1 cellular context compared by ENCODE assay signal in genomic region chr19:1015782-1016646, GRCh38.
TF ChIP-seq lines count a peak whose summit lies in the region.

No MANE protein-coding gene starts in this region.

TF ChIP-seq in GM12878, 131 proteins besides CTCF, POLR2A, EP300 and RAD21:
- TF ChIP-seq WRNIP1 (IDR thresholded peaks at IDR 0.05; ENCODE audit: borderline replicate concordance, low read depth, low read length) (no peak), MAX (IDR thresholded peaks at IDR 0.05; ENCODE audit: low read depth, low read length) (no peak), MEF2B (IDR thresholded peaks at IDR 0.05; ENCODE audit: partially characterized antibody, poor library complexity, severe bottlenecking) (no peak), BHLHE40 (IDR thresholded peaks at IDR 0.05; ENCODE audit: borderline replicate concordance in 1 of 2, low read depth in 2 of 2, low read length in 1 of 2) (peak; percentile 60 to 84), IRF5 (IDR thresholded peaks at IDR 0.05; ENCODE audit: borderline replicate concordance) (no peak), CHD1 (IDR thresholded peaks at IDR 0.05; ENCODE audit: low read depth, low read length) (no peak), JUNB (IDR thresholded peaks at IDR 0.05) (no peak), SREBF1 (IDR thresholded peaks at IDR 0.05; ENCODE audit: low read length) (no peak), STAT3 (IDR thresholded peaks at IDR 0.05; ENCODE audit: low read depth, low read length) (no peak), SMC3 (IDR thresholded peaks at IDR 0.05; ENCODE audit: borderline replicate concordance, low read length) (no peak), PKNOX1 (IDR thresholded peaks at IDR 0.05) (no peak), SUPT20H (IDR thresholded peaks at IDR 0.05; ENCODE audit: borderline replicate concordance, control insufficient read depth, low read depth, low read length) (no peak), NR2F1 (conservative IDR thresholded peaks at IDR 0.05) (0 out of 2 replicates have a peak, but pooled peaks have one; percentile 10), RCOR1 (conservative IDR thresholded peaks at IDR 0.05; ENCODE audit: low read depth, low read length) (no peak), BCL11A (IDR thresholded peaks at IDR 0.05; ENCODE audit: low read depth, low read length) (no peak)
